In genomic region chr6:121592261-121592935, GRCh38 we compare ENCODE assay signal across 15 cellular contexts.
"Had no signal": no experiment of that assay in that cellular context is flagged by ENCODE, and none has a peak within 500 bp of the region (broad histone marks: within the 10 kb centered on the region; RNA-seq: fewer than 3 reads in every experiment).

No MANE protein-coding gene starts in this region.

- H3K4me1 ChIP-seq: colonic mucosa, prostate gland, right atrium auricular region had no signal

- DNase-seq: activated CD4-positive, alpha-beta T cell treated with anti-CD3 and anti-CD28 coated beads, Interleukin-2, amount 10 ng/mL, durations not matched to agents 7 days and 5 days; activated CD8-positive, alpha-beta T cell treated with anti-CD3 and anti-CD28 coated beads, Interleukin-2, amount 10 ng/mL, durations not matched to agents 7 days and 5 days; activated naive CD4-positive, alpha-beta T cell treated with Interleukin-2 at 50 U/mL for 16 hours; activated naive CD8-positive, alpha-beta T cell treated with anti-CD3 and anti-CD28 coated beads, Interleukin-2, amount 10 ng/mL, durations not matched to agents 7 days and 5 days; activated T-cell treated with anti-CD3 and anti-CD28 coated beads, Interleukin-2, amount 50 U/mL, for 24 hours; central memory CD4-positive, alpha-beta T cell; colonic mucosa; endodermal cell; heart right ventricle; kidney glomerular epithelial cell; left ventricle myocardium inferior; naive B cell; stimulated activated CD4-positive, alpha-beta T cell treated with anti-CD3 and anti-CD28 coated beads, Interleukin-2, amount 100 ng/mL, for 24 hours had no signal

- H3K27me3 ChIP-seq: colonic mucosa, heart right ventricle, right atrium auricular region had no signal

- H3K36me3 ChIP-seq: colonic mucosa, heart right ventricle, left ventricle myocardium inferior, prostate gland, right atrium auricular region had no signal

- H3K4me3 ChIP-seq: colonic mucosa, heart right ventricle, left ventricle myocardium inferior, prostate gland, right atrium auricular region had no signal

- ATAC-seq: activated CD8-positive, alpha-beta T cell treated with anti-CD3 and anti-CD28 coated beads, Interleukin-2, amount 10 ng/mL, durations not matched to agents 7 days and 5 days; heart right ventricle had no signal

- H3K9me3 ChIP-seq: colonic mucosa, left ventricle myocardium inferior, prostate gland, right atrium auricular region had no signal

- H3K27ac ChIP-seq: colonic mucosa, heart right ventricle, left ventricle myocardium inferior, prostate gland had no signal
